In the genomic region with DNA sequence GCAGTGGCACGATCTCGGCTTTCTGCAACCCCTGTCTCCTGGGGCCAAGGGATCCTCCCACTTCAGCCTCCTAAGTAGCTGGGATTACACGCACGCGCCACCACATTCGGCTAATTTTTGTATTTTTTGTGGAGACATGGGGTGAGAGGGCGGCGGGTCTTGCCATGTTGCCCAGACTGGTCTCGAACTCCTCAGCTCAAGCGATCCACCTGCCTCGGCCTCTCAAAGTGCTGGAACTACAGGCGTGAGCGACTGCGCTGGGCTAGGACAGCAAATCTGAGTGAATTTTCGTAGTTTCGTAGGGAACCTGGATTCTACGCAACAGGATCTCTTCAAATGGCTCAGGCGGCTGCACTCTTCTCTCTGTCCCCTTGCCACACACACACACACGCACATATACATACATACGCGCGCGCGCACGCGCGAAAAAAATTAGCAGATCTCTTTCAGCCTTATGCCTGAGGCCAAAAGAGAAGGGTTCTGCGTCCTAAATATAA, we compare ENCODE assay signal across 1 cellular context.
TF ChIP-seq lines count a peak whose summit lies in the region.

No MANE protein-coding gene starts in this region.

TF ChIP-seq in A549, 52 proteins besides CTCF, POLR2A, EP300 and RAD21:
- TF ChIP-seq CBX2 (IDR thresholded peaks at IDR 0.05; ENCODE audit: borderline replicate concordance, low read depth) (no peak), CHD4 (IDR thresholded peaks at IDR 0.05; ENCODE audit: borderline replicate concordance) (no peak), BHLHE40 (IDR thresholded peaks at IDR 0.05; ENCODE audit: low read depth, low read length) (no peak), CHD2 (IDR thresholded peaks at IDR 0.05; ENCODE audit: low read length, partially characterized antibody) (no peak), JUNB (IDR thresholded peaks at IDR 0.05) (no peak), FOXS1 (CRISPR knock-in tag; IDR thresholded peaks at IDR 0.05) (no peak)
- TF ChIP-seq, protein P1, sequence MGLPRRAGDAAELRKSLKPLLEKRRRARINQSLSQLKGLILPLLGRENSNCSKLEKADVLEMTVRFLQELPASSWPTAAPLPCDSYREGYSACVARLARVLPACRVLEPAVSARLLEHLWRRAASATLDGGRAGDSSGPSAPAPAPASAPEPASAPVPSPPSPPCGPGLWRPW (IDR thresholded peaks at IDR 0.05) = no peak
